10 cellular contexts compared by ENCODE assay signal in genomic region chrX:109830704-109831206, GRCh38.
DNase-seq lines count a peak whose midpoint lies in the region; ATAC-seq and TF ChIP-seq lines count a peak whose summit lies in the region.
"Had no signal": no experiment of that assay in that cellular context is flagged by ENCODE, and none has a peak within 500 bp of the region (broad histone marks: within the 10 kb centered on the region; RNA-seq: fewer than 3 reads in every experiment).

No MANE protein-coding gene starts in this region.

- H2AFZ ChIP-seq in PC-9 (no peak overlapping the region), osteoblast (ENCODE audit: low read length) (no peak overlapping the region)
- H2AFZ ChIP-seq: parathyroid adenoma had no signal

- H3K27ac ChIP-seq in PC-9 (no peak overlapping the region), osteoblast (ENCODE audit: low read depth, low read length) (no peak overlapping the region)
- H3K27ac ChIP-seq: parathyroid adenoma had no signal

- H3K4me3 Mint-ChIP-seq in activated CD4-positive, alpha-beta memory T cell treated with anti-CD3 and anti-CD28 coated beads for 36 hours = no peak overlapping the region

- peaks cover 2% of the 10 kb centered on the region for H3K4me1 Mint-ChIP-seq in activated CD4-positive, alpha-beta memory T cell treated with anti-CD3 and anti-CD28 coated beads for 36 hours (ENCODE audit: low read depth)

- CTCF ChIA-PET in PC-9 (lab: Charles Lee) = no interaction called here
- CTCF ChIA-PET in activated CD4-positive, alpha-beta memory T cell treated with anti-CD3 and anti-CD28 coated beads for 36 hours (lab: Charles Lee) = interaction anchor here (1.4 kb wide), 1 partner anchor 26 kb away, joined by 4 read pairs; no protein-coding TSS in a partner anchor

- no peak overlapping the region for H3K4me3 ChIP-seq in PC-9
- H3K4me3 ChIP-seq in osteoblast (ENCODE audit: insufficient read depth, low read length) = no peak overlapping the region

- peaks cover 29% of the 10 kb centered on the region for H3K4me1 ChIP-seq in PC-9 (replicated peaks; ENCODE audit: insufficient read depth)
- H3K4me1 ChIP-seq in osteoblast (ENCODE audit: insufficient read depth, low read length) = peaks cover 23% of the 10 kb centered on the region
- H3K4me1 ChIP-seq: parathyroid adenoma had no signal

- intact Hi-C loops in PC-9 (cut with micrococcal nuclease; ENCODE audit: unreplicated experiment) = no loop called here
- intact Hi-C loops in activated CD4-positive, alpha-beta memory T cell treated with anti-CD3 and anti-CD28 coated beads for 36 hours (cut with micrococcal nuclease) = no loop called here

- no TSS peak for BruUV-seq in PC-9 (replicated peaks; lab: Mats Ljungman, UMichigan)

- no peak overlapping the region for H3K27ac Mint-ChIP-seq in activated CD4-positive, alpha-beta memory T cell treated with anti-CD3 and anti-CD28 coated beads for 36 hours

- H3K36me3 ChIP-seq in PC-9 (ENCODE audit: low read depth) (no peaks in the 10 kb centered on the region), osteoblast (ENCODE audit: insufficient read depth, low read length) (no peaks in the 10 kb centered on the region)

- H4K20me1 ChIP-seq in PC-9 (ENCODE audit: insufficient read depth) (no peaks in the 10 kb centered on the region), osteoblast (ENCODE audit: insufficient read depth, low read length) (peaks cover 2% of the 10 kb centered on the region)

- no peaks in the 10 kb centered on the region for H3K36me3 Mint-ChIP-seq in activated CD4-positive, alpha-beta memory T cell treated with anti-CD3 and anti-CD28 coated beads for 36 hours

- H3K9me3 Mint-ChIP-seq in activated CD4-positive, alpha-beta memory T cell treated with anti-CD3 and anti-CD28 coated beads for 36 hours = no peaks in the 10 kb centered on the region

- peak in 1 of 2 experiments; percentile 75 for DNase-seq in PC-9
- DNase-seq in osteoblast (ENCODE audit: insufficient read length, low spot score, missing footprints) = peak; percentile 69
- DNase-seq in activated CD4-positive, alpha-beta T cell treated with anti-CD3 and anti-CD28 coated beads, Interleukin-2, amount 50 U/mL, for 1 hour = no peak
- DNase-seq in activated CD4-positive, alpha-beta memory T cell treated with anti-CD3 and anti-CD28 coated beads for 36 hours = no peak
- DNase-seq in activated CD4-positive, alpha-beta T cell treated with anti-CD3 and anti-CD28 coated beads for 1 hour = no peak
- DNase-seq: cortex of kidney had no signal

- H3K27me3 Mint-ChIP-seq in activated CD4-positive, alpha-beta memory T cell treated with anti-CD3 and anti-CD28 coated beads for 36 hours = no peaks in the 10 kb centered on the region

- H3K4me2 ChIP-seq in PC-9 (peak overlapping the region; percentile 13; the same call in 1 of the 2 replicates), osteoblast (ENCODE audit: insufficient read depth, low read length) (no peak overlapping the region)

- TF ChIP-seq CTCF in PC-9 (conservative IDR thresholded peaks at IDR 0.05) = no peak
- no peak for TF ChIP-seq CTCF in osteoblast (IDR thresholded peaks at IDR 0.05; ENCODE audit: extremely low read depth, low read depth, low read length)

- no peaks in the 10 kb centered on the region; the same call in 1 of the 2 replicates for H3K9me2 ChIP-seq in PC-9 (ENCODE audit: insufficient read depth)

- peaks cover 17% of the 10 kb centered on the region for H3F3A ChIP-seq in PC-9 (ENCODE audit: insufficient read depth, low read depth)

- POLR2A ChIA-PET in PC-9 (lab: Charles Lee; ENCODE audit: unreplicated experiment) = no interaction called here
- POLR2A ChIA-PET in activated CD4-positive, alpha-beta memory T cell treated with anti-CD3 and anti-CD28 coated beads for 36 hours (lab: Charles Lee) = no interaction called here

- H3K27me3 ChIP-seq in PC-9 (ENCODE audit: insufficient read depth, low read depth) = no peaks in the 10 kb centered on the region
- H3K27me3 ChIP-seq in osteoblast (ENCODE audit: insufficient read depth, low read length) = peaks cover 3% of the 10 kb centered on the region

- no peaks in the 10 kb centered on the region for H3K79me2 ChIP-seq in PC-9 (ENCODE audit: low read depth)
- no peaks in the 10 kb centered on the region for H3K79me2 ChIP-seq in osteoblast (ENCODE audit: insufficient read depth, low read length)
- H3K79me2 ChIP-seq: parathyroid adenoma had no signal

- ATAC-seq in GM18907 (IDR thresholded peaks at IDR 0.05; ENCODE audit: unreplicated experiment) (peak; percentile 89), HG02852 (IDR thresholded peaks at IDR 0.05; ENCODE audit: unreplicated experiment) (peak; percentile 61)
- no peak for ATAC-seq in activated CD4-positive, CD25-positive, alpha-beta regulatory T cell treated with anti-CD3 and anti-CD28 coated beads, Interleukin-2, amount 50 U/mL, for 24 hours

- H3K9me3 ChIP-seq in PC-9 (ENCODE audit: insufficient read depth, low read depth) (no peaks in the 10 kb centered on the region), osteoblast (ENCODE audit: low read depth, low read length) (no peaks in the 10 kb centered on the region)

Comparison
In these comparisons a context has a peak if more than half of its experiments do, and no peak if none do; other contexts are left out.
1. ATAC-seq: peak in GM18907 (single experiment) and HG02852 (single experiment); none in activated CD4-positive, CD25-positive, alpha-beta regulatory T cell treated with anti-CD3 and anti-CD28 coated beads, Interleukin-2, amount 50 U/mL, for 24 hours (0 of 2).